8 cellular contexts compared by ENCODE assay signal in genomic region chr4:123398803-123399637, GRCh38. TPM values are rescaled to one million over a fixed set of nuclear protein-coding genes. Genes with fewer than 3 reads are reported as not detected.
A peak's percentile ranks its signal among the peaks of the same experiment; 100 is the strongest.
DNase-seq lines count a peak whose midpoint lies in the region; ATAC-seq, FAIRE-seq and TF ChIP-seq lines count a peak whose summit lies in the region.

No MANE protein-coding gene starts in this region.

- ATAC-seq in memory B cell (ENCODE audit: low read depth) = peak; percentile 30

- CTCF ChIA-PET in GM10248 (lab: Yijun Ruan, JAX) = interaction anchor here (1.0 to 1.6 kb wide), 5 partner anchors 8 to 261 kb away, joined by 3 to 7 read pairs (median 3); no protein-coding TSS in a partner anchor
- CTCF ChIA-PET in activated CD4-positive, alpha-beta memory T cell treated with anti-CD3 and anti-CD28 coated beads for 36 hours (lab: Charles Lee) = interaction anchor here (0.7 to 1.0 kb wide), 4 partner anchors 8 to 166 kb away, joined by 3 read pairs; no protein-coding TSS in a partner anchor

- peaks cover 29% of the 10 kb centered on the region for H3K36me3 Mint-ChIP-seq in activated CD4-positive, alpha-beta memory T cell treated with anti-CD3 and anti-CD28 coated beads for 36 hours
- H3K36me3 Mint-ChIP-seq in memory B cell = no peaks in the 10 kb centered on the region

- no peaks in the 10 kb centered on the region for H3K9me3 Mint-ChIP-seq in activated CD4-positive, alpha-beta memory T cell treated with anti-CD3 and anti-CD28 coated beads for 36 hours
- no peaks in the 10 kb centered on the region for H3K9me3 Mint-ChIP-seq in memory B cell

- intact Hi-C loops in activated CD4-positive, alpha-beta memory T cell treated with anti-CD3 and anti-CD28 coated beads for 36 hours (cut with micrococcal nuclease) = loop anchor here (1.0 to 10.0 kb wide), 12 partner anchors 21 to 1594 kb away; partner anchors contain the start of genes BBS12, EXOSC9, IL2 and IL21

- H3K4me3 Mint-ChIP-seq in activated CD4-positive, alpha-beta memory T cell treated with anti-CD3 and anti-CD28 coated beads for 36 hours = peak overlapping the region; percentile 83
- peak overlapping the region; percentile 81 for H3K4me3 Mint-ChIP-seq in memory B cell

- peaks cover 24% of the 10 kb centered on the region for H3K27me3 Mint-ChIP-seq in activated CD4-positive, alpha-beta memory T cell treated with anti-CD3 and anti-CD28 coated beads for 36 hours
- H3K27me3 Mint-ChIP-seq in memory B cell = peaks cover 19% of the 10 kb centered on the region

- peaks cover 27% of the 10 kb centered on the region for H3K4me1 Mint-ChIP-seq in activated CD4-positive, alpha-beta memory T cell treated with anti-CD3 and anti-CD28 coated beads for 36 hours (ENCODE audit: low read depth)
- H3K4me1 Mint-ChIP-seq in memory B cell = peaks cover 14% of the 10 kb centered on the region

- POLR2A ChIA-PET in GM10248 (lab: Yijun Ruan, JAX) = no interaction called here
- POLR2A ChIA-PET in activated CD4-positive, alpha-beta memory T cell treated with anti-CD3 and anti-CD28 coated beads for 36 hours (lab: Charles Lee) = interaction anchor here (1.8 to 2.6 kb wide), 2 partner anchors 19 to 22 kb away, joined by 8 to 9 read pairs; no protein-coding TSS in a partner anchor

- TF ChIP-seq CTCF in GM10248 (IDR thresholded peaks at IDR 0.05; ENCODE audit: control extremely low read depth, extremely low read depth, low read depth, missing control alignments) (peak; percentile 37), HFF-Myc (IDR thresholded peaks at IDR 0.05; ENCODE audit: low read depth, low read length, missing control alignments) (no peak)

- peak overlapping the region; percentile 86 for H3K27ac Mint-ChIP-seq in activated CD4-positive, alpha-beta memory T cell treated with anti-CD3 and anti-CD28 coated beads for 36 hours
- H3K27ac Mint-ChIP-seq in memory B cell = no peak overlapping the region

- peak overlapping the region; percentile 66 for H3K4me3 ChIP-seq in HFF-Myc (replicated peaks; ENCODE audit: low read depth, low read length)

- FAIRE-seq in HTR-8/SVneo (lab: Jason Lieb, UNC) = no peak

- DNase-seq in GM10248 (ENCODE audit: extremely low spot score) (peak; percentile 50), HFF-Myc (ENCODE audit: extremely low read depth, low read depth) (no peak), NCI-H128 (lab: John Stamatoyannopoulos, UW; ENCODE audit: unreplicated experiment) (peak; percentile 3), ecto neural progenitor cell (ENCODE audit: low spot score) (peak; percentile 78), memory B cell (ENCODE audit: low spot score in 2 of 2) (peak; percentile 19 to 44), HTR-8/SVneo (ENCODE audit: insufficient read length, low spot score) (no peak)
- peak; percentile 66 for DNase-seq in activated CD4-positive, alpha-beta memory T cell treated with anti-CD3 and anti-CD28 coated beads for 36 hours
- peak; percentile 50 for DNase-seq in stimulated activated CD8-positive, alpha-beta memory T cell treated with anti-CD3 and anti-CD28 coated beads, Interleukin-4, amount 100 ng/mL, for 24 hours (ENCODE audit: low read depth)

RNA-seq across cellular contexts. Expression of gene SPRY1, which starts 2.4 kb away (rescaled TPM):
- total RNA-seq in activated CD4-positive, alpha-beta memory T cell treated with anti-CD3 and anti-CD28 coated beads for 36 hours = 10 to 100 TPM; 11.1 to 14.0 TPM

Comparison
In these comparisons a context has a peak if more than half of its experiments do, and no peak if none do; other contexts are left out.
1. DNase-seq: peak in GM10248 (single experiment), NCI-H128 (single experiment), activated CD4-positive, alpha-beta memory T cell treated with anti-CD3 and anti-CD28 coated beads for 36 hours (single experiment), ecto neural progenitor cell (single experiment), memory B cell (2 of 2) and stimulated activated CD8-positive, alpha-beta memory T cell treated with anti-CD3 and anti-CD28 coated beads, Interleukin-4, amount 100 ng/mL, for 24 hours (single experiment); none in HFF-Myc (single experiment) and HTR-8/SVneo (single experiment).